Comparison of ENCODE assay signal across 13 cellular contexts in genomic region chr10:70509376-70509775, GRCh38. TPM values are rescaled to one million over a fixed set of nuclear protein-coding genes. Genes with fewer than 3 reads are reported as not detected.
DNase-seq lines count a peak whose midpoint lies in the region; ATAC-seq, FAIRE-seq and TF ChIP-seq lines count a peak whose summit lies in the region.
"Had no signal": no experiment of that assay in that cellular context is flagged by ENCODE, and none has a peak within 500 bp of the region (broad histone marks: within the 10 kb centered on the region; RNA-seq: fewer than 3 reads in every experiment).

No MANE protein-coding gene starts in this region.

- intact Hi-C loops in sciatic nerve (cut with DNase I): no loop called here

- FAIRE-seq in GM12891 (lab: Jason Lieb, UNC): peak; percentile 85
- FAIRE-seq: islet of Langerhans had no signal

- no peak overlapping the region for H3K27ac ChIP-seq in effector memory CD4-positive, alpha-beta T cell (ENCODE audit: insufficient read depth, low read length, poor library complexity, severe bottlenecking)

- no peaks in the 10 kb centered on the region for H3K36me3 ChIP-seq in effector memory CD4-positive, alpha-beta T cell (ENCODE audit: control insufficient read depth, insufficient read depth, low read length)

- H3K27me3 ChIP-seq in effector memory CD4-positive, alpha-beta T cell (replicated peaks; ENCODE audit: control insufficient read depth, insufficient read depth, low read length, poor library complexity, severe bottlenecking): no peaks in the 10 kb centered on the region

- ATAC-seq in left lobe of liver: peak; percentile 32
- ATAC-seq in sciatic nerve: peak; percentile 44
- no peak for ATAC-seq in GM18873 (IDR thresholded peaks at IDR 0.05; ENCODE audit: low FRiP score, unreplicated experiment)
- ATAC-seq in HG02763 (IDR thresholded peaks at IDR 0.05; ENCODE audit: unreplicated experiment): no peak

- DNase-seq in GM12891 (ENCODE audit: insufficient read length, low spot score): no peak
- peak; percentile 72 for DNase-seq in dermis blood vessel endothelial cell
- DNase-seq in left lobe of liver (ENCODE audit: low spot score): no peak
- no peak for DNase-seq in sciatic nerve (ENCODE audit: low spot score)
- DNase-seq in effector memory CD4-positive, alpha-beta T cell: no peak
- DNase-seq in superior temporal gyrus (ENCODE audit: extremely low spot score): no peak
- DNase-seq: activated CD4-positive, alpha-beta T cell treated with anti-CD3 and anti-CD28 coated beads for 48 hours; Calu3; GOT3 had no signal

- no peaks in the 10 kb centered on the region for H3K4me1 ChIP-seq in effector memory CD4-positive, alpha-beta T cell (ENCODE audit: control insufficient read depth, insufficient read depth, low read length, poor library complexity, severe bottlenecking)

- TF ChIP-seq POLR2A in GM12891 (IDR thresholded peaks at IDR 0.05; ENCODE audit: low read depth, low read length): no peak

- H3K9me3 ChIP-seq in effector memory CD4-positive, alpha-beta T cell (ENCODE audit: control insufficient read depth, low read length): no peaks in the 10 kb centered on the region

- H3K4me3 ChIP-seq in effector memory CD4-positive, alpha-beta T cell (ENCODE audit: insufficient read depth, low read depth, low read length, poor library complexity, severe bottlenecking): no peak overlapping the region
- H3K4me3 ChIP-seq: skin epidermis had no signal

TF ChIP-seq in GM12891, 5 proteins besides CTCF, POLR2A, EP300 and RAD21:
- no peak for TF ChIP-seq POLR2AphosphoS5 (IDR thresholded peaks at IDR 0.05; ENCODE audit: low read depth, low read length)
- no peak for TF ChIP-seq SPI1 (IDR thresholded peaks at IDR 0.05; ENCODE audit: low read depth, low read length)
- no peak for TF ChIP-seq TAF1 (IDR thresholded peaks at IDR 0.05; ENCODE audit: low read depth, low read length)
- TF ChIP-seq POU2F2 (IDR thresholded peaks at IDR 0.05; ENCODE audit: low read depth, low read length): no peak
- TF ChIP-seq PAX5 (IDR thresholded peaks at IDR 0.05; ENCODE audit: insufficient read depth, low read length, severe bottlenecking): no peak
TF ChIP-seq in GM12891: peak in this region for 0.

RNA-seq across cellular contexts. Expression of gene PALD1, which starts 30.8 kb away (rescaled TPM):
- 4.1 TPM for polyA plus RNA-seq in GM12891 (2012; ENCODE audit: low read depth, missing spikeins)
- 248 and 276 TPM in 2 replicates for total RNA-seq in dermis blood vessel endothelial cell
- 1.1 TPM for total RNA-seq in left lobe of liver
- 7.8 TPM for total RNA-seq in sciatic nerve

Comparison
In these comparisons a context has a peak if more than half of its experiments do, and no peak if none do; other contexts are left out.
1. ATAC-seq: peak in left lobe of liver (single experiment) and sciatic nerve (single experiment); none in GM18873 (single experiment) and HG02763 (single experiment).
2. RNA of gene PALD1, which starts 30.8 kb away (total RNA-seq): 248 to 276 TPM in dermis blood vessel endothelial cell; 7.8 TPM in sciatic nerve (single experiment) and 1.1 TPM in left lobe of liver (single experiment); every median in the first group is over 10 times any median in the second.